Comparison of ENCODE assay signal across 8 cellular contexts in the genomic region with DNA sequence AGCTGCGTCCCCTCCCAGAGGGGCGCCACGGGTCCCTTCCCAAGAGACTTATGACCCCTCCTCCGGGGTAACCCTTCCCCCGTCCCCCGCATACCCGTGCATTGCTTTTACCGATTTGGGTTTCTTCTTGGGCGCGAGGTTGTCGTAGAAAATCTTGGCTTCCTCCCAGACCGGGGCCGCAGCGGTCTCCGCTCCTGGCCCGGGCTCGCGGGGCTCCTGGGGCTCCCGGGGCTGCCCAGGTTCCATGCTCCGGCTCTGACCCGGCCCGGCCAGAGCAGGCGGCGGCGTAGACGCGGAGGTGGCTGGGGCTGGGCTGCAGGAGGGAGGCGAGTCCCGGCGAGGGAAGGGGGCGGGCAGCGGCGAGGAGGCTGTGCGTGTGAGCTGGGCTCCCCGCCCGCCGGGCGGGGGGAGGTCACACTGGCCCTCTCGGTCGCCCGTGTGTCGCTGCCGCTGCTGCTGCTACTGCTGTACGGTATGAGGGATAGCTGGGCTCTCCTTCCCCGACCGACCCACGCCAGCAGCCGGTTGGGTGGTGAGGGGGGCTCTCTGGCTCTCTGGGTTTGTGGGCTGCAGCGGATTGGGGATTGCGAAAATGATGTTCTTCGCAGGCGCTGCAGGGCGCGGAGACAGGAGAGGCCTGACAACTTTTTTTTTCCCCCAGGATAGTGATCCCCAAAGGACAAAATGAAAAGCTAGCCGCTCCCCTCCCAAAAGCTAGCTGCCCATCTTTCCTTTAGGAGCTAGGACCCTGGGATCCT. TPM values are rescaled to one million over a fixed set of nuclear protein-coding genes. Genes with fewer than 3 reads are reported as not detected.
A peak's percentile ranks its signal among the peaks of the same experiment; 100 is the strongest.
DNase-seq lines count a peak whose midpoint lies in the region; FAIRE-seq and TF ChIP-seq lines count a peak whose summit lies in the region.

A gene (minus strand): TSS at position 315 of the 758 bp plus-strand sequence. CDS start 69 bp downstream, at position 246.

- no peak for TF ChIP-seq POLR2A in H54 (IDR thresholded peaks at IDR 0.05; ENCODE audit: low read depth, low read length)

- peaks cover 9% of the 10 kb centered on the region for H3K4me1 Mint-ChIP-seq in brain

- H3K36me3 Mint-ChIP-seq in brain: no peaks in the 10 kb centered on the region

- peaks cover 0 to 3% (median 0%) of the 10 kb centered on the region in 5 experiments for H3K9me3 Mint-ChIP-seq in brain

- H3K27me3 Mint-ChIP-seq in brain: peaks cover 55% of the 10 kb centered on the region

- H3K4me3 Mint-ChIP-seq in brain: peak within 1 kb of the TSS; percentile 79 to 84 (median 83)

- FAIRE-seq in H54 (lab: Jason Lieb, UNC): no peak

- DNase-seq in GM10266 (ENCODE audit: extremely low spot score) (peak; percentile 53), NCI-H69 (lab: John Stamatoyannopoulos, UW) (peak; percentile 3), iPS-NIHi7 (ENCODE audit: extremely low spot score) (peak; percentile 57), NCI-H82 treated with DMSO at 0.1 percent for 48 hours (lab: John Stamatoyannopoulos, UW; ENCODE audit: unreplicated experiment) (no peak), H54 (ENCODE audit: insufficient read length, low spot score) (no peak)
- DNase-seq in stimulated activated CD8-positive, alpha-beta memory T cell treated with anti-CD3 and anti-CD28 coated beads, Interleukin-4, amount 100 ng/mL, for 48 hours: peak; percentile 36
- DNase-seq in NK-92 treated with Interleukin-12 subunit alpha and Interleukin-12 subunit beta, amount 100 ng/mL, for 24 hours (lab: John Stamatoyannopoulos, UW): no peak

- H3K27ac Mint-ChIP-seq in brain: peak within 1 kb of the TSS in 2 of 5 experiments; percentile 33 to 36

- TF ChIP-seq CTCF in GM10266 (IDR thresholded peaks at IDR 0.05; ENCODE audit: control insufficient read depth, insufficient read depth, low read depth, missing control alignments) (no peak), brain (conservative IDR thresholded peaks at IDR 0.05) (no peak)

RNA-seq across cellular contexts. Expression of the gene that starts here (rescaled TPM):
- polyA plus RNA-seq in brain (ENCODE audit: insufficient read depth, low read depth, low replicate concordance): not detected

Comparison
In these comparisons a context has a peak if more than half of its experiments do, and no peak if none do; other contexts are left out.
1. DNase-seq: peak in GM10266 (single experiment), NCI-H69 (single experiment), iPS-NIHi7 (single experiment) and stimulated activated CD8-positive, alpha-beta memory T cell treated with anti-CD3 and anti-CD28 coated beads, Interleukin-4, amount 100 ng/mL, for 48 hours (single experiment); none in NK-92 treated with Interleukin-12 subunit alpha and Interleukin-12 subunit beta, amount 100 ng/mL, for 24 hours (single experiment), NCI-H82 treated with DMSO at 0.1 percent for 48 hours (single experiment) and H54 (single experiment).